9 cellular contexts compared by ENCODE assay signal in genomic region chr11:10455637-10456487, GRCh38. TPM values are rescaled to one million over a fixed set of nuclear protein-coding genes. Genes with fewer than 3 reads are reported as not detected.
DNase-seq lines count a peak whose midpoint lies in the region; ATAC-seq lines count a peak whose summit lies in the region.
"Had no signal": no experiment of that assay in that cellular context is flagged by ENCODE, and none has a peak within 500 bp of the region (broad histone marks: within the 10 kb centered on the region; RNA-seq: fewer than 3 reads in every experiment).

No MANE protein-coding gene starts in this region.

- H3K9me3 Mint-ChIP-seq in IgD-negative memory B cell = no peaks in the 10 kb centered on the region
- H3K9me3 Mint-ChIP-seq in activated naive CD4-positive, alpha-beta T cell treated with anti-CD3 and anti-CD28 coated beads, Interleukin-2, amount 10 ng/mL, durations not matched to agents 7 days and 5 days = no peaks in the 10 kb centered on the region

- H3K27ac Mint-ChIP-seq in IgD-negative memory B cell = peak overlapping the region; percentile 90 to 98 (median 97)
- peak overlapping the region; percentile 95 for H3K27ac Mint-ChIP-seq in activated naive CD4-positive, alpha-beta T cell treated with anti-CD3 and anti-CD28 coated beads, Interleukin-2, amount 10 ng/mL, durations not matched to agents 7 days and 5 days

- peaks cover 58 to 66% (median 60%) of the 10 kb centered on the region in 3 donors for H3K4me1 Mint-ChIP-seq in IgD-negative memory B cell
- H3K4me1 Mint-ChIP-seq in activated naive CD4-positive, alpha-beta T cell treated with anti-CD3 and anti-CD28 coated beads, Interleukin-2, amount 10 ng/mL, durations not matched to agents 7 days and 5 days = peaks cover 79% of the 10 kb centered on the region

- CTCF ChIA-PET in activated naive CD4-positive, alpha-beta T cell treated with anti-CD3 and anti-CD28 coated beads, Interleukin-2, amount 10 ng/mL, durations not matched to agents 7 days and 5 days (lab: Charles Lee) = interaction anchor here (0.8 to 7.2 kb wide), 7 partner anchors 9 to 85 kb away, joined by 3 to 44 read pairs (median 4); partner anchors contain the start of gene RNF141

- DNase-seq in GDM1 (lab: John Stamatoyannopoulos, UW) (peak; percentile 73), SK-N-DZ (ENCODE audit: low spot score) (peak; percentile 82), left ventricle myocardium superior (peak; percentile 52), sciatic nerve (ENCODE audit: low spot score) (no peak), posterior vena cava (ENCODE audit: low spot score) (no peak)
- DNase-seq in activated naive CD4-positive, alpha-beta T cell treated with anti-CD3 and anti-CD28 coated beads, Interleukin-2, amount 10 ng/mL, durations not matched to agents 7 days and 5 days = peak; percentile 87

- H3K4me3 Mint-ChIP-seq in IgD-negative memory B cell = peak overlapping the region; percentile 91 to 98 (median 96)
- H3K4me3 Mint-ChIP-seq in activated naive CD4-positive, alpha-beta T cell treated with anti-CD3 and anti-CD28 coated beads, Interleukin-2, amount 10 ng/mL, durations not matched to agents 7 days and 5 days = peak overlapping the region; percentile 91

- H3K27me3 Mint-ChIP-seq in IgD-negative memory B cell = no peaks in the 10 kb centered on the region
- peaks cover 16% of the 10 kb centered on the region for H3K27me3 Mint-ChIP-seq in activated naive CD4-positive, alpha-beta T cell treated with anti-CD3 and anti-CD28 coated beads, Interleukin-2, amount 10 ng/mL, durations not matched to agents 7 days and 5 days

- intact Hi-C loops in left ventricle myocardium superior (cut with micrococcal nuclease) = no loop called here
- intact Hi-C loops in sciatic nerve (cut with DNase I) = no loop called here
- intact Hi-C loops in posterior vena cava (cut with DNase I) = no loop called here

- ATAC-seq in GM21717 (IDR thresholded peaks at IDR 0.05; ENCODE audit: unreplicated experiment) (peak; percentile 57), left ventricle myocardium superior (peak; percentile 73), sciatic nerve (peak; percentile 80)

- peaks cover 1% of the 10 kb centered on the region for H3K36me3 Mint-ChIP-seq in IgD-negative memory B cell
- peaks cover 15% of the 10 kb centered on the region for H3K36me3 Mint-ChIP-seq in activated naive CD4-positive, alpha-beta T cell treated with anti-CD3 and anti-CD28 coated beads, Interleukin-2, amount 10 ng/mL, durations not matched to agents 7 days and 5 days

RNA-seq across cellular contexts. Expression of gene AMPD3, which starts 0.8 kb away (rescaled TPM):
- polyA plus RNA-seq in IgD-negative memory B cell = 30.7 TPM
- 5.2 and 13.0 TPM in 2 replicates for polyA plus RNA-seq in SK-N-DZ (2014; cell fraction: cytosol; rRNA removed)
- 8.2 and 8.4 TPM in 2 replicates for polyA plus RNA-seq in SK-N-DZ (2014; cell fraction: nucleus; rRNA removed)
- total RNA-seq in left ventricle myocardium superior = 3.7 TPM
- total RNA-seq in sciatic nerve = 9.1 TPM
- 1 to 10 TPM; 6.5 to 6.9 TPM for total RNA-seq in posterior vena cava
- polyA plus RNA-seq: neural cell had no signal

Comparison
In these comparisons a context has a peak if more than half of its experiments do, and no peak if none do; other contexts are left out.
1. DNase-seq: peak in GDM1 (single experiment), SK-N-DZ (single experiment), activated naive CD4-positive, alpha-beta T cell treated with anti-CD3 and anti-CD28 coated beads, Interleukin-2, amount 10 ng/mL, durations not matched to agents 7 days and 5 days (single experiment) and left ventricle myocardium superior (single experiment); none in sciatic nerve (single experiment) and posterior vena cava (single experiment).
2. Peak in every context shown above with its lines, with median percentiles within 50 percentile points of each other: ATAC-seq.